1 cellular context compared by ENCODE assay signal in genomic region chr5:106584268-106584667, GRCh38.
TF ChIP-seq lines count a peak whose summit lies in the region.

No MANE protein-coding gene starts in this region.

TF ChIP-seq in GM23338, 12 proteins besides CTCF, POLR2A, EP300 and RAD21 (continued from another document):
- TF ChIP-seq ZNF462 (CRISPR knock-in tag; IDR thresholded peaks at IDR 0.05) (no peak), ZNF114 (CRISPR knock-in tag; IDR thresholded peaks at IDR 0.05) (no peak), POLR2AphosphoS5 (IDR thresholded peaks at IDR 0.05; ENCODE audit: low read depth) (no peak), ZNF331 (CRISPR knock-in tag; IDR thresholded peaks at IDR 0.05; ENCODE audit: low read depth) (no peak), CREB1 (CRISPR knock-in tag; IDR thresholded peaks at IDR 0.05; ENCODE audit: low read depth) (no peak), JUNB (IDR thresholded peaks at IDR 0.05; ENCODE audit: unreplicated experiment) (no peak)
TF ChIP-seq in GM23338: peak in this region for 0.
